In the genomic region with DNA sequence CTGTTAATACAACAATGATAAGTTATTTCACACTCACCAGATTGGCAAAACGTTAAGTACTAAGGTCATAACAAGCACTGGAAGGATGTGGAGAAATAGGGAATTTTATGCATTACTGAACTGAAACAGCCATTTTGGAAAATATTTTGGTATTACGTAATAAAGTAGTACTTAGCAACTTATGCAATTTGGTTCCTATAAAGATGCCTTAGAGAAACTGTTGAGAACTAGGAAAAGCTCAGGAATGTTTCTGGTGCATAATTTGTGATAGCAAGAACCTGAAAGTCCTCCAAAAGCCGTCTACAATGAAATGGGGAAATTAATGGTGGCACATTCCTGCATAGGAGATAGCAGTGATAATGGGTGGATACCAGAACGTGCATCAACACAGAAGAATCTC, we compare ENCODE assay signal across 2 cellular contexts.
TF ChIP-seq lines count a peak whose summit lies in the region.

No MANE protein-coding gene starts in this region.

TF ChIP-seq in HepG2, 621 proteins besides CTCF, POLR2A, EP300 and RAD21:
- TF ChIP-seq CEBPB (IDR thresholded peaks at IDR 0.05; ENCODE audit: borderline replicate concordance, low read depth, low read length) (peak; percentile 79; the same call in 1 of the 2 replicates), U2AF2 (IDR thresholded peaks at IDR 0.05; ENCODE audit: low read depth, low read length) (no peak), POLR2AphosphoS2 (IDR thresholded peaks at IDR 0.05; ENCODE audit: low read depth, low read length) (no peak)
- TF ChIP-seq, protein P1, sequence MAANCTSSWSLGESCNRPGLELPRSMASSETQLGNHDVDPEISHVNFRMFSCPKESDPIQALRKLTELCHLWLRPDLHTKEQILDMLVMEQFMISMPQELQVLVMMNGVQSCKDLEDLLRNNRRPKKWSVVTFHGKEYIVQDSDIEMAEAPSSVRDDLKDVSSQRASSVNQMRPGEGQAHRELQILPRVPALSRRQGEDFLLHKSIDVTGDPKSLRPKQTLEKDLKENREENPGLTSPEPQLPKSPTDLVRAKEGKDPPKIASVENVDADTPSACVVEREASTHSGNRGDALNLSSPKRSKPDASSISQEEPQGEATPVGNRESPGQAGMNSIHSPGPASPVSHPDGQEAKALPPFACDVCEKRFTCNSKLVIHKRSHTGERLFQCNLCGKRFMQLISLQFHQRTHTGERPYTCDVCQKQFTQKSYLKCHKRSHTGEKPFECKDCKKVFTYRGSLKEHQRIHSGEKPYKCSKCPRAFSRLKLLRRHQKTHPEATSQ (CRISPR knock-in tag; IDR thresholded peaks at IDR 0.05; ENCODE audit: borderline replicate concordance), result no peak

TF ChIP-seq in K562, 482 proteins besides CTCF, POLR2A, EP300 and RAD21:
- TF ChIP-seq SUPT5H (IDR thresholded peaks at IDR 0.05), result no peak
- TF ChIP-seq NR2C2 (CRISPR knock-in tag; IDR thresholded peaks at IDR 0.05), result no peak
- no peak for TF ChIP-seq NR2C2 (tag; IDR thresholded peaks at IDR 0.05)
- no peak for TF ChIP-seq CEBPG (CRISPR knock-in tag; IDR thresholded peaks at IDR 0.05)
- TF ChIP-seq CEBPG (tag; conservative IDR thresholded peaks at IDR 0.05 in 1 of 2, IDR thresholded peaks at IDR 0.05 in 1 of 2), result peak; percentile 36 to 87
- no peak for TF ChIP-seq SMARCC2 (IDR thresholded peaks at IDR 0.05; ENCODE audit: low read depth)
- TF ChIP-seq CEBPB (tag; IDR thresholded peaks at IDR 0.05), result peak; percentile 76
- no peak for TF ChIP-seq CAMTA2 (CRISPR knock-in tag; conservative IDR thresholded peaks at IDR 0.05)
- TF ChIP-seq FOXP1 (CRISPR knock-in tag; IDR thresholded peaks at IDR 0.05), result no peak
- no peak for TF ChIP-seq ZFPM2 (CRISPR knock-in tag; IDR thresholded peaks at IDR 0.05)
